In the genomic region with DNA sequence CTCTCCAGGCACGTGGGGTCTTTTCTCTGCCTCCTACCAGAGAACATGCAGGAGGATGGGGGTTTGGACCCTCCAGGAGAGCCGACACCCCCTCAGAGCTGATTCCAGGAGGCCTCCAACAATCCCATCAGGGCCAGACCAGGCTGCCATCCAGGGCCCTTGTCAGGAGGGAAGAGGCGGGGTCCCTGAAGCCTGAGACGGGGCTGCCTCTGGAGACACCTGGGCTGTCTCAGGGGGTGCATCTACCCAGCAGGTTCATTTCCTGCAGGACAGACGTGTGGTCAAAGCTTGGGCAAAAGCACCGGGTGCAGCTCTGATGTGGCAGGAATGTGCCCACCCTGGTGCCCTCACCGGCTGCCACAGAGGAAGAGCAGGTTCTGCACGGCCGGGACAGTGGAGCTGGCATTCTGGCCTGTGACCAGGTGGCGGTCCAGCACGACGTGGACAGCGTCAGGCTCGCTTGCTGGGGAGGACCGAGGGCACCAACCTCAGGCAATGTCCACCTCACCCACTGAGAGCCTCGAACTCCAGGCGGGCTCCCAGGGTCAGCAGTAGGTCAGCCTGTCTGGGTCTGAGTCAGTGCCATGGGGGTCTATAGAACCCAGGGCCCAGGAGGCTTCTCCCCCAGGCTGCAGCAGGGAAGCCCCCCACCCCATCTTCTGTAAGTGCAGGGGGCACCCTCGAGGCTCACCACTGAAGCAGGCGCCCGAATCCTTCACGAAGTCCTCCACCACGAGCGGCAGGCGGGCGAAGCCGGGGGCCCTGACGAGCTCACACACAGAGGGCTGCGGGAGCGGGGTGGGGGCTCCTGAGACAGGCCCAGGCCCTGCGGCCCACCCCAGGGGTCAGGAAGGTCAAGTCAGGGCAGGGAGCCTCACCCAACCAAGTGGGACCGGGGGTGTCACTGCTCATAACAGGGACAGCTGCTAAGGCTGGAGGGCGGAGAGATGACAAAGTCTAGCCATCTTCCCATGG, we compare ENCODE assay signal across 1 cellular context.
TF ChIP-seq lines count a peak whose summit lies in the region.

No MANE protein-coding gene starts in this region.

TF ChIP-seq in HCT116, 20 proteins besides CTCF, POLR2A, EP300 and RAD21 (continued from another document):
- TF ChIP-seq, protein P1, sequence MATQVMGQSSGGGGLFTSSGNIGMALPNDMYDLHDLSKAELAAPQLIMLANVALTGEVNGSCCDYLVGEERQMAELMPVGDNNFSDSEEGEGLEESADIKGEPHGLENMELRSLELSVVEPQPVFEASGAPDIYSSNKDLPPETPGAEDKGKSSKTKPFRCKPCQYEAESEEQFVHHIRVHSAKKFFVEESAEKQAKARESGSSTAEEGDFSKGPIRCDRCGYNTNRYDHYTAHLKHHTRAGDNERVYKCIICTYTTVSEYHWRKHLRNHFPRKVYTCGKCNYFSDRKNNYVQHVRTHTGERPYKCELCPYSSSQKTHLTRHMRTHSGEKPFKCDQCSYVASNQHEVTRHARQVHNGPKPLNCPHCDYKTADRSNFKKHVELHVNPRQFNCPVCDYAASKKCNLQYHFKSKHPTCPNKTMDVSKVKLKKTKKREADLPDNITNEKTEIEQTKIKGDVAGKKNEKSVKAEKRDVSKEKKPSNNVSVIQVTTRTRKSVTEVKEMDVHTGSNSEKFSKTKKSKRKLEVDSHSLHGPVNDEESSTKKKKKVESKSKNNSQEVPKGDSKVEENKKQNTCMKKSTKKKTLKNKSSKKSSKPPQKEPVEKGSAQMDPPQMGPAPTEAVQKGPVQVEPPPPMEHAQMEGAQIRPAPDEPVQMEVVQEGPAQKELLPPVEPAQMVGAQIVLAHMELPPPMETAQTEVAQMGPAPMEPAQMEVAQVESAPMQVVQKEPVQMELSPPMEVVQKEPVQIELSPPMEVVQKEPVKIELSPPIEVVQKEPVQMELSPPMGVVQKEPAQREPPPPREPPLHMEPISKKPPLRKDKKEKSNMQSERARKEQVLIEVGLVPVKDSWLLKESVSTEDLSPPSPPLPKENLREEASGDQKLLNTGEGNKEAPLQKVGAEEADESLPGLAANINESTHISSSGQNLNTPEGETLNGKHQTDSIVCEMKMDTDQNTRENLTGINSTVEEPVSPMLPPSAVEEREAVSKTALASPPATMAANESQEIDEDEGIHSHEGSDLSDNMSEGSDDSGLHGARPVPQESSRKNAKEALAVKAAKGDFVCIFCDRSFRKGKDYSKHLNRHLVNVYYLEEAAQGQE (IDR thresholded peaks at IDR 0.05; ENCODE audit: low read depth), result no peak
- no peak for TF ChIP-seq TCF7L2 (IDR thresholded peaks at IDR 0.05; ENCODE audit: borderline replicate concordance, extremely low read depth, insufficient read depth, insufficient read length)
- no peak for TF ChIP-seq FOSL1 (IDR thresholded peaks at IDR 0.05; ENCODE audit: low read depth)
- no peak for TF ChIP-seq EZH2phosphoT487 (IDR thresholded peaks at IDR 0.05; ENCODE audit: borderline replicate concordance)
- no peak for TF ChIP-seq JUND (IDR thresholded peaks at IDR 0.05)
- TF ChIP-seq ZFX (IDR thresholded peaks at IDR 0.05), result no peak
- TF ChIP-seq EGR1 (IDR thresholded peaks at IDR 0.05; ENCODE audit: low read depth), result no peak
- no peak for TF ChIP-seq POLR2AphosphoS5 (IDR thresholded peaks at IDR 0.05; ENCODE audit: low read depth, low read length)
- no peak for TF ChIP-seq YY1 (IDR thresholded peaks at IDR 0.05; ENCODE audit: extremely low read depth, insufficient replicate concordance, low read depth, low read length)
- TF ChIP-seq MAX (IDR thresholded peaks at IDR 0.05), result no peak
- TF ChIP-seq, protein P2, sequence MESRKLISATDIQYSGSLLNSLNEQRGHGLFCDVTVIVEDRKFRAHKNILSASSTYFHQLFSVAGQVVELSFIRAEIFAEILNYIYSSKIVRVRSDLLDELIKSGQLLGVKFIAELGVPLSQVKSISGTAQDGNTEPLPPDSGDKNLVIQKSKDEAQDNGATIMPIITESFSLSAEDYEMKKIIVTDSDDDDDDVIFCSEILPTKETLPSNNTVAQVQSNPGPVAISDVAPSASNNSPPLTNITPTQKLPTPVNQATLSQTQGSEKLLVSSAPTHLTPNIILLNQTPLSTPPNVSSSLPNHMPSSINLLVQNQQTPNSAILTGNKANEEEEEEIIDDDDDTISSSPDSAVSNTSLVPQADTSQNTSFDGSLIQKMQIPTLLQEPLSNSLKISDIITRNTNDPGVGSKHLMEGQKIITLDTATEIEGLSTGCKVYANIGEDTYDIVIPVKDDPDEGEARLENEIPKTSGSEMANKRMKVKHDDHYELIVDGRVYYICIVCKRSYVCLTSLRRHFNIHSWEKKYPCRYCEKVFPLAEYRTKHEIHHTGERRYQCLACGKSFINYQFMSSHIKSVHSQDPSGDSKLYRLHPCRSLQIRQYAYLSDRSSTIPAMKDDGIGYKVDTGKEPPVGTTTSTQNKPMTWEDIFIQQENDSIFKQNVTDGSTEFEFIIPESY (IDR thresholded peaks at IDR 0.05; ENCODE audit: extremely low read depth, insufficient replicate concordance, low read length), result no peak
- no peak for TF ChIP-seq EZH2 (IDR thresholded peaks at IDR 0.05)
- no peak for TF ChIP-seq CEBPB (IDR thresholded peaks at IDR 0.05; ENCODE audit: low read depth)
- no peak for TF ChIP-seq SRF (IDR thresholded peaks at IDR 0.05; ENCODE audit: low read depth)
- no peak for TF ChIP-seq CBX3 (IDR thresholded peaks at IDR 0.05; ENCODE audit: low read depth)
- TF ChIP-seq ELF1 (IDR thresholded peaks at IDR 0.05; ENCODE audit: borderline replicate concordance, low read depth), result no peak
